In the genomic region with DNA sequence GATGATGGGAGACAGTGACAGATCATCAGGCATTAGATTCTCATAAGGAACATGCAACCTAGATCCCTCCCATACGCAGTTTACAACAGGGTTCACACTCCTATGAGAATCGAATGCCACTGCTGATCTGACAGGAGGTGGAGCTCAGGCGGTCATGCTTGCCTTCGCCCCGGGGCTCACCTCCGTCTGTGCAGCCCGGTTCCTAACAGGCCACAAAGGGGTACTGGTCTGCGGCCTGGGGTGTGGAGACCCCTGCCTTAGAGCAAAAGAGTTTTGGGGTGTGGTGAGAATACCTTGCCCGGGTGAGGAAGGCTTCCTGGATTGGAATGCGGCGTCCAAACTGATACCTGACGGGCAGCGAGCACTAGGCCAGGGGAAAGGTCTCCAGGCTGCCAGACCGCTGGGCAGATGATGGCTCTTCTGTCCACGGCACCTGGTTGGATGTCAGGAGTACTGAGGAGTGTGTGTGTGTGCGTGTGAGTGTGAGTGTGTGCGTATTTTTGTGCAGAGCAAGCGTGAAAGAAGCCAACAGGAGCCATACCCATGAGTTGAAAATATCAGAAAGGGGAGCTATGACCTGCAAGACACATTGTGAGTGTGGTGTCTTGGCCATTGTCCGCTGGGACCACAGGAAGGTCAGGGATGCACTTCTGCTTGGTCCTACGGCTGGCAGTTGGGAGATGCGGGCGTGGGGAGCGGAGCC, we compare ENCODE assay signal across 1 cellular context.
TF ChIP-seq lines count a peak whose summit lies in the region.

No MANE protein-coding gene starts in this region.

TF ChIP-seq in K562, 482 proteins besides CTCF, POLR2A, EP300 and RAD21 (continued from another document):
- TF ChIP-seq, protein P1, sequence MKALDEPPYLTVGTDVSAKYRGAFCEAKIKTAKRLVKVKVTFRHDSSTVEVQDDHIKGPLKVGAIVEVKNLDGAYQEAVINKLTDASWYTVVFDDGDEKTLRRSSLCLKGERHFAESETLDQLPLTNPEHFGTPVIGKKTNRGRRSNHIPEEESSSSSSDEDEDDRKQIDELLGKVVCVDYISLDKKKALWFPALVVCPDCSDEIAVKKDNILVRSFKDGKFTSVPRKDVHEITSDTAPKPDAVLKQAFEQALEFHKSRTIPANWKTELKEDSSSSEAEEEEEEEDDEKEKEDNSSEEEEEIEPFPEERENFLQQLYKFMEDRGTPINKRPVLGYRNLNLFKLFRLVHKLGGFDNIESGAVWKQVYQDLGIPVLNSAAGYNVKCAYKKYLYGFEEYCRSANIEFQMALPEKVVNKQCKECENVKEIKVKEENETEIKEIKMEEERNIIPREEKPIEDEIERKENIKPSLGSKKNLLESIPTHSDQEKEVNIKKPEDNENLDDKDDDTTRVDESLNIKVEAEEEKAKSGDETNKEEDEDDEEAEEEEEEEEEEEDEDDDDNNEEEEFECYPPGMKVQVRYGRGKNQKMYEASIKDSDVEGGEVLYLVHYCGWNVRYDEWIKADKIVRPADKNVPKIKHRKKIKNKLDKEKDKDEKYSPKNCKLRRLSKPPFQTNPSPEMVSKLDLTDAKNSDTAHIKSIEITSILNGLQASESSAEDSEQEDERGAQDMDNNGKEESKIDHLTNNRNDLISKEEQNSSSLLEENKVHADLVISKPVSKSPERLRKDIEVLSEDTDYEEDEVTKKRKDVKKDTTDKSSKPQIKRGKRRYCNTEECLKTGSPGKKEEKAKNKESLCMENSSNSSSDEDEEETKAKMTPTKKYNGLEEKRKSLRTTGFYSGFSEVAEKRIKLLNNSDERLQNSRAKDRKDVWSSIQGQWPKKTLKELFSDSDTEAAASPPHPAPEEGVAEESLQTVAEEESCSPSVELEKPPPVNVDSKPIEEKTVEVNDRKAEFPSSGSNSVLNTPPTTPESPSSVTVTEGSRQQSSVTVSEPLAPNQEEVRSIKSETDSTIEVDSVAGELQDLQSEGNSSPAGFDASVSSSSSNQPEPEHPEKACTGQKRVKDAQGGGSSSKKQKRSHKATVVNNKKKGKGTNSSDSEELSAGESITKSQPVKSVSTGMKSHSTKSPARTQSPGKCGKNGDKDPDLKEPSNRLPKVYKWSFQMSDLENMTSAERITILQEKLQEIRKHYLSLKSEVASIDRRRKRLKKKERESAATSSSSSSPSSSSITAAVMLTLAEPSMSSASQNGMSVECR (CRISPR knock-in tag; IDR thresholded peaks at IDR 0.05) = peak; percentile 25; the same call in 1 of the 2 replicates
- TF ChIP-seq ZNF717 (CRISPR knock-in tag; IDR thresholded peaks at IDR 0.05) (no peak), NEUROD1 (IDR thresholded peaks at IDR 0.05; ENCODE audit: borderline replicate concordance, low read depth, low read length, partially characterized antibody) (no peak), NUFIP1 (IDR thresholded peaks at IDR 0.05; ENCODE audit: partially characterized antibody) (no peak), SREBF1 (IDR thresholded peaks at IDR 0.05; ENCODE audit: borderline replicate concordance, low read depth, low read length) (no peak)
TF ChIP-seq in K562: peak in this region for 1.
